In the genomic region with DNA sequence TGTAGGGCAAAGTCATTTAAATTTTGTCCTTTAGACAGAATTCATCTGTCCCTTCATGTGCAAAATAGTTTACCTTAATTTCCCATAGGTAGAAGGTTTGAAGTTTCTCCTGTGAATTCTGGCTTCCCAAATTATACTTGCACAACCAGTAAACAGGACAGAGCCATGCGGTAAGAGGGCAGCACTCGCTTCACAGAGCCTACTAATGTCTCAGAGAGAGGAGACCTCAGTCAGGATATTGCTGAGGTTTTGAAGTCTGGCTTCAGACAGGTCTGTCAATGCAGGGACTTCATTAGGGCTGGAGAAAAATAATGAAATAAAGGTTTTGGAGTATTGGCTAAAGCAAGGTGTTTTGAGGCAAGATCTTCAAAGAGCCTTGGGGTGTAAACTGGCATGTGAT, we compare ENCODE assay signal across 31 cellular contexts.
"Had no signal": no experiment of that assay in that cellular context is flagged by ENCODE, and none has a peak within 500 bp of the region (broad histone marks: within the 10 kb centered on the region; RNA-seq: fewer than 3 reads in every experiment).

No MANE protein-coding gene starts in this region.

- H3K36me3 ChIP-seq: MG63, Peyer's patch, SJSA1 had no signal

- ATAC-seq: PC-3 had no signal

- H3K9me3 ChIP-seq: MG63, Peyer's patch, SJSA1, SK-N-SH had no signal

- H3K9ac ChIP-seq: SK-N-SH had no signal

- H3K4me1 ChIP-seq: Peyer's patch, SJSA1 had no signal

- H3K27me3 ChIP-seq: MG63, Peyer's patch had no signal

- H3K4me2 ChIP-seq: SK-N-SH had no signal

- H3K27ac ChIP-seq: Peyer's patch, SJSA1 had no signal

- H3K4me3 ChIP-seq: MG63, Peyer's patch, SJSA1 had no signal

- DNase-seq: Kasumi-1, KG1, MG63, NCI-H1048, NCI-H1092 treated with DMSO at 0.1 percent for 48 hours, NCI-H1105 treated with DMSO at 0.1 percent for 48 hours, NCI-H1417, NCI-H1436, NCI-H146, NCI-H1694, NCI-H187, NCI-H1930, NCI-H2029 treated with DMSO at 0.1 percent for 48 hours, NCI-H2081 treated with DMSO at 0.1 percent for 48 hours, NCI-H2107, NCI-H2171, NCI-H226, NCI-H446 treated with DMSO at 0.1 percent for 48 hours, NCI-H510A, NCI-H524, NCI-H526, NCI-H69, NCI-H748 treated with DMSO at 0.1 percent for 48 hours, NCI-H82, PC-3, Peyer's patch, Right ventricle myocardium superior, RPMI8226, SHP77 treated with DMSO at 0.1 percent for 48 hours, SK-N-SH had no signal
